13 cellular contexts compared by ENCODE assay signal in the genomic region with DNA sequence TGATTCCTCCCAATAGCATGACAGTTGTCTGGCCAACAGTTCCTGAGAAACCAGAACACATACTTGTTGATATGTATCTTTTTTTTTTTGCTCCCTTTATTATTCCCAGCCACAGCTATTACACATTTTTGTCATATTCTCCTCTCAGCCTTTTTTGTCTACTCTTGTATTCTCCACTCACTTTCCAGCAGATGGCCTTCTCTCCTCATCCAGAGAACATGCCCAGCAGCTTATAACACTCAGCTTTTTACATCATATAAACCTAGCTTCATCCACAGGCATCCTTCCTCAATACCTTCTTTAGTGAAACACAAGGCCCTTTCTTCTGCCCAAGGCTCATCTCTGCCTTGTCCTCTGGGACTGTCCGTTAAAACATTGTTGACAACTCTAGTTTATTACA.
A peak's percentile ranks its signal among the peaks of the same experiment; 100 is the strongest.
DNase-seq lines count a peak whose midpoint lies in the region; ATAC-seq and TF ChIP-seq lines count a peak whose summit lies in the region.
"Had no signal": no experiment of that assay in that cellular context is flagged by ENCODE, and none has a peak within 500 bp of the region (broad histone marks: within the 10 kb centered on the region; RNA-seq: fewer than 3 reads in every experiment).

No MANE protein-coding gene starts in this region.

- peak; percentile 38; the same call in 1 of the 2 replicates for TF ChIP-seq CTCF in LNCAP (IDR thresholded peaks at IDR 0.05)
- peak; percentile 83 for TF ChIP-seq CTCF in VCaP (conservative IDR thresholded peaks at IDR 0.05)
- TF ChIP-seq CTCF in foreskin keratinocyte (conservative IDR thresholded peaks at IDR 0.05), result peak; percentile 24
- peak in 1 of 2 experiments; percentile 29; a peak in 1 of 4 replicates for TF ChIP-seq CTCF in GM23338 (conservative IDR thresholded peaks at IDR 0.05; ENCODE audit: low read depth in 2 of 2)
- no peak for TF ChIP-seq CTCF in RWPE1 (conservative IDR thresholded peaks at IDR 0.05; ENCODE audit: low read depth)

- no peaks in the 10 kb centered on the region for H3K36me3 Mint-ChIP-seq in GM23338 (ENCODE audit: low read depth)

- H3K9me3 Mint-ChIP-seq in GM23338, result no peaks in the 10 kb centered on the region
- H3K9me3 Mint-ChIP-seq: activated CD4-positive, alpha-beta T cell treated with anti-CD3 and anti-CD28 coated beads, Interleukin-2, amount 10 ng/mL, durations not matched to agents 24 days and 14 days; stimulated activated naive CD8-positive, alpha-beta T cell treated with anti-CD3 and anti-CD28 coated beads, Interleukin-15, Interleukin-2, amounts not matched to agents 100 ng/mL and 50 ng/mL, for 24 hours had no signal

- peak; percentile 69 for DNase-seq in COLO829 (ENCODE audit: low spot score)
- peak in 1 of 2 donors; percentile 17 for DNase-seq in foreskin keratinocyte
- no peak for DNase-seq in GM23338 (ENCODE audit: low spot score)
- DNase-seq in RWPE1 (ENCODE audit: low spot score), result no peak
- DNase-seq in GF-D8 (lab: John Stamatoyannopoulos, UW), result no peak
- DNase-seq: activated CD4-positive, alpha-beta T cell treated with anti-CD3 and anti-CD28 coated beads, Interleukin-2, amount 10 ng/mL, durations not matched to agents 24 days and 14 days; activated naive CD4-positive, alpha-beta T cell; NCI-H187 treated with DMSO at 0.1 percent for 48 hours had no signal

- no peak overlapping the region for H3K4me3 Mint-ChIP-seq in GM23338
- H3K4me3 Mint-ChIP-seq: activated CD4-positive, alpha-beta T cell treated with anti-CD3 and anti-CD28 coated beads, Interleukin-2, amount 10 ng/mL, durations not matched to agents 24 days and 14 days; stimulated activated naive CD8-positive, alpha-beta T cell treated with anti-CD3 and anti-CD28 coated beads, Interleukin-15, Interleukin-2, amounts not matched to agents 100 ng/mL and 50 ng/mL, for 24 hours had no signal

- H3K4me3 ChIP-seq in GM23338, result no peak overlapping the region
- H3K4me3 ChIP-seq: dorsolateral prefrontal cortex had no signal

- H3F3A ChIP-seq in GM23338 (replicated peaks; ENCODE audit: low read depth), result no peaks in the 10 kb centered on the region

- no peaks in the 10 kb centered on the region for H3K79me2 ChIP-seq in GM23338 (replicated peaks; ENCODE audit: insufficient read depth)

- H3K4me1 ChIP-seq in foreskin keratinocyte (no peaks in the 10 kb centered on the region), GM23338 (ENCODE audit: insufficient read depth) (no peaks in the 10 kb centered on the region; the same call in 1 of the 2 replicates)

- no peaks in the 10 kb centered on the region for H3K9me2 ChIP-seq in GM23338 (ENCODE audit: insufficient read depth)

- peaks cover 4% of the 10 kb centered on the region for H3K4me1 Mint-ChIP-seq in GM23338
- H3K4me1 Mint-ChIP-seq: activated CD4-positive, alpha-beta T cell treated with anti-CD3 and anti-CD28 coated beads, Interleukin-2, amount 10 ng/mL, durations not matched to agents 24 days and 14 days had no signal

- no peak overlapping the region for H2AFZ ChIP-seq in GM23338

- H4K20me1 ChIP-seq in GM23338 (replicated peaks; ENCODE audit: insufficient read depth), result no peaks in the 10 kb centered on the region

- no peak overlapping the region for H3K27ac Mint-ChIP-seq in GM23338
- H3K27ac Mint-ChIP-seq: activated CD4-positive, alpha-beta T cell treated with anti-CD3 and anti-CD28 coated beads, Interleukin-2, amount 10 ng/mL, durations not matched to agents 24 days and 14 days; stimulated activated naive CD8-positive, alpha-beta T cell treated with anti-CD3 and anti-CD28 coated beads, Interleukin-15, Interleukin-2, amounts not matched to agents 100 ng/mL and 50 ng/mL, for 24 hours had no signal

- no peak overlapping the region for H3K4me2 ChIP-seq in GM23338

- POLR2A ChIA-PET in RWPE1 (lab: Yijun Ruan, JAX; ENCODE audit: low non-redundant PET), result no interaction called here

- no peaks in the 10 kb centered on the region for H3K36me3 ChIP-seq in GM23338 (ENCODE audit: insufficient read depth)

- CTCF ChIA-PET in RWPE1 (lab: Yijun Ruan, JAX), result no interaction called here

- H3K27me3 ChIP-seq in foreskin keratinocyte, result no peaks in the 10 kb centered on the region
- no peaks in the 10 kb centered on the region for H3K27me3 ChIP-seq in GM23338 (ENCODE audit: insufficient read depth)
- H3K27me3 ChIP-seq: dorsolateral prefrontal cortex had no signal

- H3K27ac ChIP-seq in VCaP, result no peak overlapping the region
- no peak overlapping the region for H3K27ac ChIP-seq in foreskin keratinocyte
- no peak overlapping the region for H3K27ac ChIP-seq in GM23338 (ENCODE audit: low read depth)
- no peak overlapping the region for H3K27ac ChIP-seq in RWPE1
- H3K27ac ChIP-seq: dorsolateral prefrontal cortex had no signal

- ATAC-seq in foreskin keratinocyte (no peak), GM23338 (no peak), GM21390 (IDR thresholded peaks at IDR 0.05; ENCODE audit: unreplicated experiment) (no peak)

- H3K27me3 Mint-ChIP-seq in GM23338 (ENCODE audit: insufficient read depth, low read depth, poor library complexity), result peaks cover 2% of the 10 kb centered on the region
- H3K27me3 Mint-ChIP-seq: activated CD4-positive, alpha-beta T cell treated with anti-CD3 and anti-CD28 coated beads, Interleukin-2, amount 10 ng/mL, durations not matched to agents 24 days and 14 days had no signal

TF ChIP-seq in GM23338, 12 proteins besides CTCF, POLR2A, EP300 and RAD21 (continues in another document):
- TF ChIP-seq, protein P1, sequence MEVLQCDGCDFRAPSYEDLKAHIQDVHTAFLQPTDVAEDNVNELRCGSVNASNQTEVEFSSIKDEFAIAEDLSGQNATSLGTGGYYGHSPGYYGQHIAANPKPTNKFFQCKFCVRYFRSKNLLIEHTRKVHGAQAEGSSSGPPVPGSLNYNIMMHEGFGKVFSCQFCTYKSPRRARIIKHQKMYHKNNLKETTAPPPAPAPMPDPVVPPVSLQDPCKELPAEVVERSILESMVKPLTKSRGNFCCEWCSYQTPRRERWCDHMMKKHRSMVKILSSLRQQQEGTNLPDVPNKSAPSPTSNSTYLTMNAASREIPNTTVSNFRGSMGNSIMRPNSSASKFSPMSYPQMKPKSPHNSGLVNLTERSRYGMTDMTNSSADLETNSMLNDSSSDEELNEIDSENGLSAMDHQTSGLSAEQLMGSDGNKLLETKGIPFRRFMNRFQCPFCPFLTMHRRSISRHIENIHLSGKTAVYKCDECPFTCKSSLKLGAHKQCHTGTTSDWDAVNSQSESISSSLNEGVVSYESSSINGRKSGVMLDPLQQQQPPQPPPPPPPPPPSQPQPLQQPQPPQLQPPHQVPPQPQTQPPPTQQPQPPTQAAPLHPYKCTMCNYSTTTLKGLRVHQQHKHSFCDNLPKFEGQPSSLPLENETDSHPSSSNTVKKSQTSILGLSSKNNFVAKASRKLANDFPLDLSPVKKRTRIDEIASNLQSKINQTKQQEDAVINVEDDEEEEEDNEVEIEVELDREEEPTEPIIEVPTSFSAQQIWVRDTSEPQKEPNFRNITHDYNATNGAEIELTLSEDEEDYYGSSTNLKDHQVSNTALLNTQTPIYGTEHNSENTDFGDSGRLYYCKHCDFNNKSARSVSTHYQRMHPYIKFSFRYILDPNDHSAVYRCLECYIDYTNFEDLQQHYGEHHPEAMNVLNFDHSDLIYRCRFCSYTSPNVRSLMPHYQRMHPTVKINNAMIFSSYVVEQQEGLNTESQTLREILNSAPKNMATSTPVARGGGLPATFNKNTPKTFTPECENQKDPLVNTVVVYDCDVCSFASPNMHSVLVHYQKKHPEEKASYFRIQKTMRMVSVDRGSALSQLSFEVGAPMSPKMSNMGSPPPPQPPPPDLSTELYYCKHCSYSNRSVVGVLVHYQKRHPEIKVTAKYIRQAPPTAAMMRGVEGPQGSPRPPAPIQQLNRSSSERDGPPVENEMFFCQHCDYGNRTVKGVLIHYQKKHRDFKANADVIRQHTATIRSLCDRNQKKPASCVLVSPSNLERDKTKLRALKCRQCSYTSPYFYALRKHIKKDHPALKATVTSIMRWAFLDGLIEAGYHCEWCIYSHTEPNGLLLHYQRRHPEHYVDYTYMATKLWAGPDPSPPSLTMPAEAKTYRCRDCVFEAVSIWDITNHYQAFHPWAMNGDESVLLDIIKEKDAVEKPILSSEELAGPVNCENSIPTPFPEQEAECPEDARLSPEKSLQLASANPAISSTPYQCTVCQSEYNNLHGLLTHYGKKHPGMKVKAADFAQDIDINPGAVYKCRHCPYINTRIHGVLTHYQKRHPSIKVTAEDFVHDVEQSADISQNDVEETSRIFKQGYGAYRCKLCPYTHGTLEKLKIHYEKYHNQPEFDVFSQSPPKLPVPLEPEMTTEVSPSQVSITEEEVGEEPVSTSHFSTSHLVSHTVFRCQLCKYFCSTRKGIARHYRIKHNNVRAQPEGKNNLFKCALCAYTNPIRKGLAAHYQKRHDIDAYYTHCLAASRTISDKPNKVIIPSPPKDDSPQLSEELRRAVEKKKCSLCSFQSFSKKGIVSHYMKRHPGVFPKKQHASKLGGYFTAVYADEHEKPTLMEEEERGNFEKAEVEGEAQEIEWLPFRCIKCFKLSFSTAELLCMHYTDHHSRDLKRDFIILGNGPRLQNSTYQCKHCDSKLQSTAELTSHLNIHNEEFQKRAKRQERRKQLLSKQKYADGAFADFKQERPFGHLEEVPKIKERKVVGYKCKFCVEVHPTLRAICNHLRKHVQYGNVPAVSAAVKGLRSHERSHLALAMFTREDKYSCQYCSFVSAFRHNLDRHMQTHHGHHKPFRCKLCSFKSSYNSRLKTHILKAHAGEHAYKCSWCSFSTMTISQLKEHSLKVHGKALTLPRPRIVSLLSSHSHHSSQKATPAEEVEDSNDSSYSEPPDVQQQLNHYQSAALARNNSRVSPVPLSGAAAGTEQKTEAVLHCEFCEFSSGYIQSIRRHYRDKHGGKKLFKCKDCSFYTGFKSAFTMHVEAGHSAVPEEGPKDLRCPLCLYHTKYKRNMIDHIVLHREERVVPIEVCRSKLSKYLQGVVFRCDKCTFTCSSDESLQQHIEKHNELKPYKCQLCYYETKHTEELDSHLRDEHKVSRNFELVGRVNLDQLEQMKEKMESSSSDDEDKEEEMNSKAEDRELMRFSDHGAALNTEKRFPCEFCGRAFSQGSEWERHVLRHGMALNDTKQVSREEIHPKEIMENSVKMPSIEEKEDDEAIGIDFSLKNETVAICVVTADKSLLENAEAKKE (CRISPR knock-in tag; IDR thresholded peaks at IDR 0.05), result no peak
- TF ChIP-seq, protein P2, sequence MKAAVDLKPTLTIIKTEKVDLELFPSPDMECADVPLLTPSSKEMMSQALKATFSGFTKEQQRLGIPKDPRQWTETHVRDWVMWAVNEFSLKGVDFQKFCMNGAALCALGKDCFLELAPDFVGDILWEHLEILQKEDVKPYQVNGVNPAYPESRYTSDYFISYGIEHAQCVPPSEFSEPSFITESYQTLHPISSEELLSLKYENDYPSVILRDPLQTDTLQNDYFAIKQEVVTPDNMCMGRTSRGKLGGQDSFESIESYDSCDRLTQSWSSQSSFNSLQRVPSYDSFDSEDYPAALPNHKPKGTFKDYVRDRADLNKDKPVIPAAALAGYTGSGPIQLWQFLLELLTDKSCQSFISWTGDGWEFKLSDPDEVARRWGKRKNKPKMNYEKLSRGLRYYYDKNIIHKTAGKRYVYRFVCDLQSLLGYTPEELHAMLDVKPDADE (IDR thresholded peaks at IDR 0.05), result no peak
- no peak for TF ChIP-seq POLR2AphosphoS5 (IDR thresholded peaks at IDR 0.05; ENCODE audit: low read depth)
- no peak for TF ChIP-seq JUNB (IDR thresholded peaks at IDR 0.05; ENCODE audit: unreplicated experiment)
- TF ChIP-seq ZNF114 (CRISPR knock-in tag; IDR thresholded peaks at IDR 0.05), result no peak
- TF ChIP-seq EZH2 (IDR thresholded peaks at IDR 0.05; ENCODE audit: low read depth, unreplicated experiment), result no peak
